In genomic region chr12:97132270-97132669, GRCh38 we compare ENCODE assay signal across 14 cellular contexts.
DNase-seq lines count a peak whose midpoint lies in the region; ATAC-seq lines count a peak whose summit lies in the region.
"Had no signal": no experiment of that assay in that cellular context is flagged by ENCODE, and none has a peak within 500 bp of the region (broad histone marks: within the 10 kb centered on the region; RNA-seq: fewer than 3 reads in every experiment).

No MANE protein-coding gene starts in this region.

- H3K36me3 ChIP-seq in HUES48 (ENCODE audit: control insufficient read depth, insufficient read depth, low read length), result no peaks in the 10 kb centered on the region
- H3K36me3 ChIP-seq in ectodermal cell (ENCODE audit: control insufficient read depth, insufficient read depth, low read length), result no peaks in the 10 kb centered on the region
- H3K36me3 ChIP-seq in iPS-20b (ENCODE audit: insufficient read depth, low read depth, low read length), result peaks cover 12% of the 10 kb centered on the region; the same call in 1 of the 2 replicates
- H3K36me3 ChIP-seq: BLaER1 treated with 17β-estradiol and CSF1 and Interleukin-3, amounts not matched to agents 10 nM and 100 nM had no signal

- ATAC-seq in GM19328 (IDR thresholded peaks at IDR 0.05; ENCODE audit: unreplicated experiment) (no peak), HG02970 (IDR thresholded peaks at IDR 0.05; ENCODE audit: low FRiP score, unreplicated experiment) (no peak), HG02571 (IDR thresholded peaks at IDR 0.05; ENCODE audit: unreplicated experiment) (no peak)
- ATAC-seq: CD8-positive, alpha-beta T cell; GM12878 had no signal

- DNase-seq in GF-D8 (lab: John Stamatoyannopoulos, UW), result no peak
- DNase-seq: Calu3; CD8-positive, alpha-beta T cell; DMS79 treated with DMSO at 0.1 percent for 48 hours; GM23248 had no signal

- H3K4me1 ChIP-seq in HUES48 (ENCODE audit: control insufficient read depth, insufficient read depth, low read length) (peaks cover 42% of the 10 kb centered on the region), ectodermal cell (ENCODE audit: control insufficient read depth, insufficient read depth, low read length) (peaks cover 27% of the 10 kb centered on the region), iPS-20b (ENCODE audit: insufficient read depth, low read length) (peaks cover 39% of the 10 kb centered on the region; the same call in 1 of the 2 replicates)
- H3K4me1 ChIP-seq: BLaER1 treated with 17β-estradiol and CSF1 and Interleukin-3, amounts not matched to agents 10 nM and 100 nM had no signal

- peak overlapping the region; percentile 97 for H3K27ac ChIP-seq in HUES48 (ENCODE audit: low read depth, low read length)
- H3K27ac ChIP-seq in ectodermal cell (ENCODE audit: insufficient read depth, low read depth, low read length, poor library complexity, severe bottlenecking), result peak overlapping the region; percentile 90
- peak overlapping the region; percentile 59 for H3K27ac ChIP-seq in iPS-20b (ENCODE audit: low read length)
- H3K27ac ChIP-seq: BLaER1 treated with 17β-estradiol and CSF1 and Interleukin-3, amounts not matched to agents 10 nM and 100 nM; GM23248; KMS-11 had no signal

- WGBS in ectodermal cell, 2 experiments, result 11 to 29% methylated on average over 1 of the region's 2 CpGs

- H3K4me3 ChIP-seq in HUES48 (ENCODE audit: low read depth, low read length) (peak overlapping the region; percentile 45), ectodermal cell (ENCODE audit: insufficient read depth, low read depth, low read length) (no peak overlapping the region), iPS-20b (ENCODE audit: low read length) (peak overlapping the region; percentile 48)
- H3K4me3 ChIP-seq: BLaER1 treated with 17β-estradiol and CSF1 and Interleukin-3, amounts not matched to agents 10 nM and 100 nM; GM12878; GM23248 had no signal

- H3K9me3 ChIP-seq in HUES48 (ENCODE audit: control insufficient read depth, insufficient read depth, low read length), result peaks cover 14% of the 10 kb centered on the region
- no peaks in the 10 kb centered on the region for H3K9me3 ChIP-seq in ectodermal cell (ENCODE audit: control insufficient read depth, low read length)
- H3K9me3 ChIP-seq in iPS-20b (ENCODE audit: insufficient read depth, low read depth, low read length), result peaks cover 14% of the 10 kb centered on the region
- H3K9me3 ChIP-seq: BLaER1 treated with 17β-estradiol and CSF1 and Interleukin-3, amounts not matched to agents 10 nM and 100 nM had no signal

- no peaks in the 10 kb centered on the region for H3K27me3 ChIP-seq in HUES48 (ENCODE audit: control insufficient read depth, insufficient read depth, low read length)
- no peaks in the 10 kb centered on the region for H3K27me3 ChIP-seq in ectodermal cell (ENCODE audit: control insufficient read depth, insufficient read depth, low read length, poor library complexity, severe bottlenecking)
- H3K27me3 ChIP-seq in iPS-20b (ENCODE audit: insufficient read depth, low read length), result no peaks in the 10 kb centered on the region
- H3K27me3 ChIP-seq: BLaER1 treated with 17β-estradiol and CSF1 and Interleukin-3, amounts not matched to agents 10 nM and 100 nM had no signal

- H3K9ac ChIP-seq in HUES48 (ENCODE audit: low read depth, low read length) (peak overlapping the region; percentile 45), iPS-20b (ENCODE audit: low read depth, low read length) (peak overlapping the region; percentile 74)
- H3K9ac ChIP-seq: BLaER1 treated with 17β-estradiol and CSF1 and Interleukin-3, amounts not matched to agents 10 nM and 100 nM; GM23248; KMS-11 had no signal
